18 cellular contexts compared by ENCODE assay signal in genomic region chr5:72854419-72854818, GRCh38. TPM values are rescaled to one million over a fixed set of nuclear protein-coding genes. Genes with fewer than 3 reads are reported as not detected.
A peak's percentile ranks its signal among the peaks of the same experiment; 100 is the strongest.
DNase-seq lines count a peak whose midpoint lies in the region; ATAC-seq and TF ChIP-seq lines count a peak whose summit lies in the region.
"Had no signal": no experiment of that assay in that cellular context is flagged by ENCODE, and none has a peak within 500 bp of the region (broad histone marks: within the 10 kb centered on the region; RNA-seq: fewer than 3 reads in every experiment).

No MANE protein-coding gene starts in this region.

- no peaks in the 10 kb centered on the region for H3K4me1 ChIP-seq in breast epithelium
- H3K4me1 ChIP-seq in PC-9 (replicated peaks; ENCODE audit: insufficient read depth), result peaks cover 39% of the 10 kb centered on the region
- H3K4me1 ChIP-seq in smooth muscle cell (ENCODE audit: low read depth), result peaks cover 25% of the 10 kb centered on the region

- H3K27me3 Mint-ChIP-seq in MCF 10A (ENCODE audit: insufficient read depth, unreplicated experiment), result no peaks in the 10 kb centered on the region
- H3K27me3 Mint-ChIP-seq: CD8-positive, alpha-beta memory T cell had no signal

- H3K4me3 ChIP-seq in breast epithelium (no peak overlapping the region), PC-9 (no peak overlapping the region), smooth muscle cell (no peak overlapping the region)
- H3K4me3 ChIP-seq: BLaER1, SJSA1 had no signal

- TF ChIP-seq POLR2A in breast epithelium (IDR thresholded peaks at IDR 0.05), result no peak

- H3F3A ChIP-seq in PC-9 (ENCODE audit: insufficient read depth, low read depth) (peaks cover 18% of the 10 kb centered on the region; the same call in 1 of the 2 replicates), smooth muscle cell (ENCODE audit: low read depth) (peaks cover 3% of the 10 kb centered on the region)

- no peak overlapping the region for H3K9ac ChIP-seq in smooth muscle cell (ENCODE audit: low read depth)
- H3K9ac ChIP-seq: BLaER1 had no signal

- H3K9me3 ChIP-seq in breast epithelium (no peaks in the 10 kb centered on the region), PC-9 (ENCODE audit: insufficient read depth, low read depth) (no peaks in the 10 kb centered on the region), smooth muscle cell (replicated peaks; ENCODE audit: low read depth) (no peaks in the 10 kb centered on the region)
- H3K9me3 ChIP-seq: BLaER1, SJSA1 had no signal

- H2AFZ ChIP-seq in PC-9 (no peak overlapping the region), smooth muscle cell (ENCODE audit: low read depth) (no peak overlapping the region)

- no peaks in the 10 kb centered on the region for H3K27me3 ChIP-seq in breast epithelium
- no peaks in the 10 kb centered on the region for H3K27me3 ChIP-seq in PC-9 (ENCODE audit: insufficient read depth, low read depth)
- no peaks in the 10 kb centered on the region for H3K27me3 ChIP-seq in smooth muscle cell (ENCODE audit: low read depth)
- H3K27me3 ChIP-seq: BLaER1, SJSA1 had no signal

- H4K20me1 ChIP-seq in PC-9 (ENCODE audit: insufficient read depth) (peaks cover 77% of the 10 kb centered on the region), smooth muscle cell (ENCODE audit: low read depth) (peaks cover 86% of the 10 kb centered on the region)

- no peaks in the 10 kb centered on the region for H3K36me3 ChIP-seq in breast epithelium
- H3K36me3 ChIP-seq in PC-9 (ENCODE audit: low read depth), result peaks cover 85% of the 10 kb centered on the region
- H3K36me3 ChIP-seq in smooth muscle cell (ENCODE audit: low read depth), result peaks cover 8% of the 10 kb centered on the region

- H3K4me3 Mint-ChIP-seq in MCF 10A (ENCODE audit: unreplicated experiment), result no peak overlapping the region

- H3K4me2 ChIP-seq in PC-9 (peak overlapping the region; percentile 7; the same call in 1 of the 2 replicates), smooth muscle cell (no peak overlapping the region)
- H3K4me2 ChIP-seq: BLaER1 had no signal

- H3K36me3 Mint-ChIP-seq in MCF 10A (ENCODE audit: insufficient read depth, unreplicated experiment), result peaks cover 82% of the 10 kb centered on the region

- TF ChIP-seq CTCF in MCF 10A (IDR thresholded peaks at IDR 0.05; ENCODE audit: unreplicated experiment) (no peak), breast epithelium (IDR thresholded peaks at IDR 0.05) (no peak), PC-9 (conservative IDR thresholded peaks at IDR 0.05) (no peak), smooth muscle cell (IDR thresholded peaks at IDR 0.05; ENCODE audit: borderline replicate concordance, insufficient read depth, poor library complexity, severe bottlenecking) (no peak)

- BruUV-seq in MCF 10A (replicated peaks; lab: Mats Ljungman, UMichigan) (no TSS peak), PC-9 (replicated peaks; lab: Mats Ljungman, UMichigan) (no TSS peak)

- H3K4me1 Mint-ChIP-seq in MCF 10A (ENCODE audit: insufficient read depth, unreplicated experiment), result peaks cover 17% of the 10 kb centered on the region

- H3K79me2 ChIP-seq in PC-9 (ENCODE audit: low read depth), result peaks cover 94% of the 10 kb centered on the region
- H3K79me2 ChIP-seq in smooth muscle cell (ENCODE audit: low read depth), result peaks cover 99% of the 10 kb centered on the region

- CTCF ChIA-PET in MCF 10A (lab: Yijun Ruan, JAX), result interaction anchor here (0.6 kb wide), 1 partner anchor 1367 kb away, joined by 3 read pairs; no protein-coding TSS in a partner anchor
- CTCF ChIA-PET in PC-9 (lab: Charles Lee), result no interaction called here

- H3K27ac Mint-ChIP-seq in MCF 10A (ENCODE audit: low read depth, unreplicated experiment), result peak overlapping the region; percentile 39

- no peaks in the 10 kb centered on the region for H3K9me2 ChIP-seq in PC-9 (ENCODE audit: insufficient read depth)

- no peak overlapping the region for H3K27ac ChIP-seq in breast epithelium
- H3K27ac ChIP-seq in PC-9, result no peak overlapping the region
- peak overlapping the region; percentile 26 for H3K27ac ChIP-seq in smooth muscle cell (ENCODE audit: low read depth)
- H3K27ac ChIP-seq: BLaER1, SJSA1 had no signal

- WGBS in smooth muscle cell (ENCODE audit: low lambda C conversion rate), result 98% methylated on average over 3 of the region's 3 CpGs

- H3K9me3 Mint-ChIP-seq in MCF 10A (ENCODE audit: unreplicated experiment), result no peaks in the 10 kb centered on the region
- H3K9me3 Mint-ChIP-seq: CD8-positive, alpha-beta memory T cell had no signal

- POLR2A ChIA-PET in MCF 10A (lab: Yijun Ruan, JAX), result interaction anchor here (0.9 kb wide), 1 partner anchor 485 kb away, joined by 3 read pairs; no protein-coding TSS in a partner anchor
- POLR2A ChIA-PET in PC-9 (lab: Charles Lee; ENCODE audit: unreplicated experiment), result interaction anchor here (0.6 kb wide), 1 partner anchor 14 kb away, joined by 12 read pairs; no protein-coding TSS in a partner anchor

- intact Hi-C loops in MCF 10A (cut with micrococcal nuclease) (no loop called here), breast epithelium (cut with DNase I; ENCODE audit: low total_unique reads) (no loop called here), PC-9 (cut with micrococcal nuclease; ENCODE audit: unreplicated experiment) (no loop called here)

- peak; percentile 58 for ATAC-seq in esophagus mucosa
- ATAC-seq: Panc1 had no signal

- DNase-seq in MCF 10A (ENCODE audit: unreplicated experiment), result no peak
- no peak for DNase-seq in breast epithelium (ENCODE audit: low spot score in 2 of 2)
- no peak for DNase-seq in PC-9
- no peak for DNase-seq in smooth muscle cell (lab: John Stamatoyannopoulos, UW; ENCODE audit: unreplicated experiment)
- DNase-seq in activated effector memory CD4-positive, alpha-beta T cell treated with anti-CD3 and anti-CD28 coated beads, Interleukin-2, amount 50 U/mL, for 16 hours, result no peak
- DNase-seq in NCI-H187 treated with DMSO at 0.1 percent for 48 hours (lab: John Stamatoyannopoulos, UW), result no peak
- DNase-seq in SIG-M5 treated with dmso at 0.1 percent for 504 hours (lab: John Stamatoyannopoulos, UW; ENCODE audit: unreplicated experiment), result no peak
- DNase-seq: CD8-positive, alpha-beta memory T cell; H7; KG1; NCI-H1417 treated with DMSO at 0.1 percent for 48 hours; NCI-H1930; NCI-H345; NCI-H524 treated with DMSO at 0.1 percent for 48 hours had no signal

RNA-seq across cellular contexts. Expression of gene TNPO1, which starts 38.0 kb away (rescaled TPM):
- total RNA-seq in MCF 10A (2022) (147 and 167 TPM in 2 replicates), breast epithelium (100 to 1,000 TPM in 1 of 3 donors, 10 to 100 TPM in 2; 87.5 to 105 (median 87.8) TPM), PC-9 (2021) (135 and 185 TPM in 2 replicates), esophagus mucosa (58.7 TPM), smooth muscle cell (167 and 182 TPM in 2 replicates)
- 62.7 and 67.1 TPM in 2 replicates for polyA plus RNA-seq in smooth muscle cell
